9 cellular contexts compared by ENCODE assay signal in the genomic region with DNA sequence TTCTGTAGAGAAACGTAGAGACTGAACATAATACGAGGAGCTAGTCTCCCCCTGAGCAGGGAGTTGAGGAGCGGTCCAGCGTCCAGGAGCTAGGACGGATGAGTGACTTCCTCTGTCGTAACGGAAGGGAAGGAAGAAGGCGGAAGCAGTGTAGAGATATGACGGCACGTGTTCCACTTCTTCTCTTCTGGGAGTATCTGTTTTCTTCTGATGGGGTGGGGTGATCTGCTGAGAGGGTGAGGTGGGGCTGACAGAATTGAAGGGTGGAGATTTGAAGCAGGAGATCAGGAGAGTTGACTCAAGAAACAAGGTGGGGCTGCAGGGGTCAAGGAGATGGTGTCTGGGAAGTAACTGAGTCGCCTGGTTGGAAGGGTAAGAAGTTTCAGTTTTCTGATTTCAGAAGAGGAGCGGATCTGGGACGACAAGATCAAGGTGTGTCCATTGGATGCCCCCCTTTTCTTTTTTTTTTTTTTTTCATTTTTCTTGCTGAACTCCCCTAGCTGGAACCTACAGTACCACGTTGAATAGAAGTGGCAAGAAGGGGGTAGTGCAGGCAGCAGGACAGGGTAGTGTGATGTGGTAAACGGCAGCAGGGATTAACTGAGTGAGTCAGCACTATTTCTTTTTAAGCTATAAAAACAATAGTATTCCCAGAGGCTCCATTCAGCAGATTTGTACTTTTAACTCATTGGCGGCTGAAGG. TPM values are rescaled to one million over a fixed set of nuclear protein-coding genes. Genes with fewer than 3 reads are reported as not detected.
DNase-seq lines count a peak whose midpoint lies in the region; ATAC-seq and TF ChIP-seq lines count a peak whose summit lies in the region.
"Had no signal": no experiment of that assay in that cellular context is flagged by ENCODE, and none has a peak within 500 bp of the region (broad histone marks: within the 10 kb centered on the region; RNA-seq: fewer than 3 reads in every experiment).

No MANE protein-coding gene starts in this region.

- H3K36me3 ChIP-seq in upper lobe of left lung = no peaks in the 10 kb centered on the region

- H3K4me1 Mint-ChIP-seq in activated T-cell treated with anti-CD3 and anti-CD28 coated beads, Interleukin-2, amount 50 U/mL, for 24 hours (ENCODE audit: low read depth) = peaks cover 16% of the 10 kb centered on the region
- H3K4me1 Mint-ChIP-seq in activated CD4-positive, alpha-beta memory T cell treated with anti-CD3 and anti-CD28 coated beads for 36 hours (ENCODE audit: low read depth) = peaks cover 12% of the 10 kb centered on the region

- peak; percentile 41 for DNase-seq in activated T-cell treated with anti-CD3 and anti-CD28 coated beads, Interleukin-2, amount 50 U/mL, for 24 hours
- no peak for DNase-seq in activated T-cell treated with anti-CD3 and anti-CD28 coated beads, Interleukin-2, amount 50 U/mL, for 1 hour
- no peak for DNase-seq in activated CD4-positive, alpha-beta memory T cell treated with anti-CD3 and anti-CD28 coated beads for 36 hours
- DNase-seq in left cardiac atrium (no peak), upper lobe of left lung (no peak), DMS79 (lab: John Stamatoyannopoulos, UW) (no peak)
- DNase-seq: NCI-H526 had no signal

- WGBS in upper lobe of left lung, 2 donors = 42 to 54% methylated on average over 16 of the region's 16 CpGs

- H3K4me3 ChIP-seq in upper lobe of left lung = peak overlapping the region in 2 of 4 donors; percentile 4 to 29

- no peak for TF ChIP-seq CTCF in upper lobe of left lung (IDR thresholded peaks at IDR 0.05)

- peaks cover 4% of the 10 kb centered on the region for H3K9me3 Mint-ChIP-seq in activated T-cell treated with anti-CD3 and anti-CD28 coated beads, Interleukin-2, amount 50 U/mL, for 24 hours
- H3K9me3 Mint-ChIP-seq in activated CD4-positive, alpha-beta memory T cell treated with anti-CD3 and anti-CD28 coated beads for 36 hours = no peaks in the 10 kb centered on the region

- ATAC-seq in left cardiac atrium = peak; percentile 57 to 79
- ATAC-seq in upper lobe of left lung (ENCODE audit: low FRiP score in 2 of 2) = peak; percentile 15 to 73
- ATAC-seq in HG02870 (IDR thresholded peaks at IDR 0.05; ENCODE audit: unreplicated experiment) = no peak
- ATAC-seq in GM21619 (IDR thresholded peaks at IDR 0.05; ENCODE audit: unreplicated experiment) = no peak

- H3K27ac ChIP-seq in upper lobe of left lung = no peak overlapping the region

- CTCF ChIA-PET in activated CD4-positive, alpha-beta memory T cell treated with anti-CD3 and anti-CD28 coated beads for 36 hours (lab: Charles Lee) = interaction anchor here (1.0 to 5.8 kb wide), 6 partner anchors 9 to 647 kb away, joined by 3 to 114 read pairs (median 4); partner anchors contain the start of gene SETD7

- H3K27me3 ChIP-seq in upper lobe of left lung = no peaks in the 10 kb centered on the region

- no peaks in the 10 kb centered on the region for H3K36me3 Mint-ChIP-seq in activated T-cell treated with anti-CD3 and anti-CD28 coated beads, Interleukin-2, amount 50 U/mL, for 24 hours (ENCODE audit: low read depth)
- peaks cover 2% of the 10 kb centered on the region for H3K36me3 Mint-ChIP-seq in activated CD4-positive, alpha-beta memory T cell treated with anti-CD3 and anti-CD28 coated beads for 36 hours

- intact Hi-C loops in activated CD4-positive, alpha-beta memory T cell treated with anti-CD3 and anti-CD28 coated beads for 36 hours (cut with micrococcal nuclease) = no loop called here
- intact Hi-C loops in left cardiac atrium (cut with DNase I) = no loop called here

- POLR2A ChIA-PET in activated CD4-positive, alpha-beta memory T cell treated with anti-CD3 and anti-CD28 coated beads for 36 hours (lab: Charles Lee) = no interaction called here

- TF ChIP-seq POLR2A in upper lobe of left lung (IDR thresholded peaks at IDR 0.05) = no peak

- H3K4me1 ChIP-seq in upper lobe of left lung = peaks cover 0 to 9% (median 0%) of the 10 kb centered on the region in 4 donors

- TF ChIP-seq EP300 in upper lobe of left lung (IDR thresholded peaks at IDR 0.05) = no peak

- peaks cover 12% of the 10 kb centered on the region for H3K27me3 Mint-ChIP-seq in activated T-cell treated with anti-CD3 and anti-CD28 coated beads, Interleukin-2, amount 50 U/mL, for 24 hours
- H3K27me3 Mint-ChIP-seq in activated CD4-positive, alpha-beta memory T cell treated with anti-CD3 and anti-CD28 coated beads for 36 hours = peaks cover 5% of the 10 kb centered on the region

- H3K4me3 Mint-ChIP-seq in activated T-cell treated with anti-CD3 and anti-CD28 coated beads, Interleukin-2, amount 50 U/mL, for 24 hours = peak overlapping the region; percentile 49
- peak overlapping the region; percentile 31 for H3K4me3 Mint-ChIP-seq in activated CD4-positive, alpha-beta memory T cell treated with anti-CD3 and anti-CD28 coated beads for 36 hours

- peak overlapping the region; percentile 81 for H3K27ac Mint-ChIP-seq in activated T-cell treated with anti-CD3 and anti-CD28 coated beads, Interleukin-2, amount 50 U/mL, for 24 hours
- H3K27ac Mint-ChIP-seq in activated CD4-positive, alpha-beta memory T cell treated with anti-CD3 and anti-CD28 coated beads for 36 hours = no peak overlapping the region

- no peaks in the 10 kb centered on the region for H3K9me3 ChIP-seq in upper lobe of left lung

RNA-seq across cellular contexts. Expression of gene SETD7, which starts 50.7 kb away (rescaled TPM):
- 10 to 100 TPM; 15.0 to 16.6 TPM for total RNA-seq in activated CD4-positive, alpha-beta memory T cell treated with anti-CD3 and anti-CD28 coated beads for 36 hours
- total RNA-seq in left cardiac atrium (10 to 100 TPM; 51.6 to 52.1 TPM), upper lobe of left lung (10 to 100 TPM; 17.8 to 45.6 (median 34.0) TPM)

RNA-seq across cellular contexts. Expression of gene MGST2, which starts 58.9 kb away (rescaled TPM):
- 10 to 100 TPM in 1 of 2 experiments, 1 to 10 TPM in 1; 8.7 to 10.1 TPM for total RNA-seq in activated CD4-positive, alpha-beta memory T cell treated with anti-CD3 and anti-CD28 coated beads for 36 hours
- total RNA-seq in left cardiac atrium = 10 to 100 TPM; 87.4 to 95.1 TPM
- 10 to 100 TPM; 12.6 to 64.0 (median 39.1) TPM for total RNA-seq in upper lobe of left lung

Comparison
In these comparisons a context has a peak if more than half of its experiments do, and no peak if none do; other contexts are left out.
1. ATAC-seq: peak in left cardiac atrium (2 of 2) and upper lobe of left lung (2 of 2); none in HG02870 (single experiment) and GM21619 (single experiment).